Comparison of ENCODE assay signal across 33 cellular contexts in the genomic region with DNA sequence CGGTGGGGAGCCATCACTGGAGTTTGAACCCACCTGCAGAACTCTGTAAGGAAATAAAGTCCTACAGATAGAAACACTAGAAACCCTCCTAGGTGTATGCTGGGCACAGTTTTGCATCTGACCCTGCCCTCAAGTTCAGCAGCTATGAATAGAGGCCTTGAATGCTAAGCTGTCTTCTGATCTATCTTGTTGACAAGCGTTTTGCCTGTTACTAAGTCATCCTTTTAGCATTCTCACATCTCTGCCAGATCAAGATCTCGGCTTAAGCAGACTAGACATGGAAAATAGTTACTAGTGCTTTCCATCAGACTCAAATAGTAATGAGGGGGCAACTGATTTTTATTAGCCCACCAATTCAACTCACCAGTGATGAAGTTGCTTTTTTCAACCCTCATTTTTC. TPM values are rescaled to one million over a fixed set of nuclear protein-coding genes. Genes with fewer than 3 reads are reported as not detected.
"Had no signal": no experiment of that assay in that cellular context is flagged by ENCODE, and none has a peak within 500 bp of the region (broad histone marks: within the 10 kb centered on the region; RNA-seq: fewer than 3 reads in every experiment).

No MANE protein-coding gene starts in this region.

- H3K36me3 ChIP-seq: esophagus muscularis mucosa, WERI-Rb-1 had no signal

- H3K9me3 ChIP-seq: esophagus muscularis mucosa had no signal

- H3K4me3 ChIP-seq: esophagus muscularis mucosa had no signal

- H3K4me3 Mint-ChIP-seq: activated B cell treated with CpG ODN at 0.5 μM for 24 hours; activated CD4-positive, alpha-beta memory T cell treated with anti-CD3 and anti-CD28 coated beads for 36 hours; activated CD8-positive, alpha-beta memory T cell treated with anti-CD3 and anti-CD28 coated beads, Interleukin-2, amount 10 ng/mL, durations not matched to agents 7 days and 5 days; activated CD8-positive, alpha-beta T cell treated with anti-CD3 and anti-CD28 coated beads, Interleukin-2, amount 10 ng/mL, durations not matched to agents 7 days and 5 days; activated naive CD4-positive, alpha-beta T cell treated with anti-CD3 and anti-CD28 coated beads, Interleukin-2, amount 10 ng/mL, durations not matched to agents 7 days and 5 days; activated T-cell treated with anti-CD3 and anti-CD28 coated beads, Interleukin-2, amount 50 U/mL, for 72 hours; central memory CD8-positive, alpha-beta T cell; effector memory CD8-positive, alpha-beta T cell; T-helper 17 cell; T-helper 2 cell treated with Interferon-gamma antibody and Interleukin-4, amounts not matched to agents 5 μg/mL and 100 μg/mL, for 36 hours had no signal

- H3K9me3 Mint-ChIP-seq: activated B cell treated with CpG ODN at 0.5 μM for 24 hours; activated CD4-positive, alpha-beta memory T cell treated with anti-CD3 and anti-CD28 coated beads for 36 hours; activated T-cell treated with anti-CD3 and anti-CD28 coated beads, Interleukin-2, amount 50 U/mL, for 72 hours; central memory CD8-positive, alpha-beta T cell had no signal

- H3K27ac Mint-ChIP-seq: activated B cell treated with CpG ODN at 0.5 μM for 24 hours; activated CD4-positive, alpha-beta memory T cell treated with anti-CD3 and anti-CD28 coated beads for 36 hours; activated CD8-positive, alpha-beta memory T cell treated with anti-CD3 and anti-CD28 coated beads, Interleukin-2, amount 10 ng/mL, durations not matched to agents 7 days and 5 days; activated CD8-positive, alpha-beta T cell treated with anti-CD3 and anti-CD28 coated beads, Interleukin-2, amount 10 ng/mL, durations not matched to agents 7 days and 5 days; activated naive CD4-positive, alpha-beta T cell treated with anti-CD3 and anti-CD28 coated beads, Interleukin-2, amount 10 ng/mL, durations not matched to agents 7 days and 5 days; activated naive CD4-positive, alpha-beta T cell treated with anti-CD3 and anti-CD28 coated beads, Interleukin-2, amount 50 U/mL, for 72 hours; activated T-cell treated with anti-CD3 and anti-CD28 coated beads, Interleukin-2, amount 50 U/mL, for 72 hours; effector memory CD8-positive, alpha-beta T cell; T-helper 17 cell; T-helper 2 cell treated with Interferon-gamma antibody and Interleukin-4, amounts not matched to agents 5 μg/mL and 100 μg/mL, for 36 hours had no signal

- H3K27ac ChIP-seq: brain microvascular endothelial cell, esophagus muscularis mucosa, WERI-Rb-1 had no signal

- H3K4me1 Mint-ChIP-seq: activated naive CD4-positive, alpha-beta T cell treated with anti-CD3 and anti-CD28 coated beads, Interleukin-2, amount 10 ng/mL, durations not matched to agents 7 days and 5 days; central memory CD8-positive, alpha-beta T cell; T-helper 17 cell had no signal

- H3K27me3 ChIP-seq: brain microvascular endothelial cell had no signal

- DNase-seq: activated B cell treated with CpG ODN at 0.5 μM for 24 hours; activated CD4-positive, alpha-beta memory T cell treated with anti-CD3 and anti-CD28 coated beads for 36 hours; activated CD4-positive, alpha-beta T cell treated with anti-CD3 and anti-CD28 coated beads for 48 hours; activated CD8-positive, alpha-beta memory T cell treated with anti-CD3 and anti-CD28 coated beads, Interleukin-2, amount 10 ng/mL, durations not matched to agents 7 days and 5 days; activated CD8-positive, alpha-beta memory T cell treated with anti-CD3 and anti-CD28 coated beads, Interleukin-2, amount 50 U/mL, for 4 hours; activated CD8-positive, alpha-beta T cell treated with anti-CD3 and anti-CD28 coated beads, Interleukin-2, amount 10 ng/mL, durations not matched to agents 7 days and 5 days; activated gamma-delta T cell; activated naive CD4-positive, alpha-beta T cell; activated naive CD4-positive, alpha-beta T cell treated with anti-CD3 and anti-CD28 coated beads, Interleukin-2, amount 10 ng/mL, durations not matched to agents 7 days and 5 days; activated T-cell treated with anti-CD3 and anti-CD28 coated beads, Interleukin-2, amount 50 U/mL, for 1 hour; activated T-cell treated with anti-CD3 and anti-CD28 coated beads, Interleukin-2, amount 50 U/mL, for 72 hours; amniotic stem cell; anterior cingulate cortex; brain microvascular endothelial cell; cortex of kidney; dermis blood vessel endothelial cell; effector CD4-positive, alpha-beta T cell; effector memory CD8-positive, alpha-beta T cell; erythroblast; foreskin melanocyte; head of caudate nucleus; SW 1271; T-helper 1 cell; T-helper 17 cell; T1000; WERI-Rb-1 had no signal

- ATAC-seq: activated CD4-positive, CD25-positive, alpha-beta regulatory T cell treated with anti-CD3 and anti-CD28 coated beads, Interleukin-2, amount 50 U/mL, for 24 hours; activated CD8-positive, alpha-beta memory T cell treated with anti-CD3 and anti-CD28 coated beads, Interleukin-2, amount 10 ng/mL, durations not matched to agents 7 days and 5 days; activated CD8-positive, alpha-beta T cell treated with anti-CD3 and anti-CD28 coated beads, Interleukin-2, amount 10 ng/mL, durations not matched to agents 7 days and 5 days; activated naive CD4-positive, alpha-beta T cell treated with anti-CD3 and anti-CD28 coated beads, Interleukin-2, amount 50 U/mL, for 72 hours; activated T-cell treated with anti-CD3 and anti-CD28 coated beads, Interleukin-2, amount 50 U/mL, for 72 hours; effector memory CD8-positive, alpha-beta T cell; T-helper 17 cell had no signal

RNA-seq across cellular contexts. Expression of a gene that starts 10.6 kb away (rescaled TPM):
- total RNA-seq: activated CD4-positive, alpha-beta memory T cell treated with anti-CD3 and anti-CD28 coated beads for 36 hours; activated CD8-positive, alpha-beta memory T cell treated with anti-CD3 and anti-CD28 coated beads for 36 hours; activated CD8-positive, alpha-beta memory T cell treated with anti-CD3 and anti-CD28 coated beads, Interleukin-2, amount 10 ng/mL, durations not matched to agents 7 days and 5 days; activated CD8-positive, alpha-beta T cell treated with anti-CD3 and anti-CD28 coated beads, Interleukin-2, amount 10 ng/mL, durations not matched to agents 7 days and 5 days; activated naive CD4-positive, alpha-beta T cell treated with anti-CD3 and anti-CD28 coated beads, Interleukin-2, amount 50 U/mL, for 72 hours; bronchial epithelial cell; dermis blood vessel endothelial cell; T-helper 17 cell had no signal
